8 cellular contexts compared by ENCODE assay signal in the genomic region with DNA sequence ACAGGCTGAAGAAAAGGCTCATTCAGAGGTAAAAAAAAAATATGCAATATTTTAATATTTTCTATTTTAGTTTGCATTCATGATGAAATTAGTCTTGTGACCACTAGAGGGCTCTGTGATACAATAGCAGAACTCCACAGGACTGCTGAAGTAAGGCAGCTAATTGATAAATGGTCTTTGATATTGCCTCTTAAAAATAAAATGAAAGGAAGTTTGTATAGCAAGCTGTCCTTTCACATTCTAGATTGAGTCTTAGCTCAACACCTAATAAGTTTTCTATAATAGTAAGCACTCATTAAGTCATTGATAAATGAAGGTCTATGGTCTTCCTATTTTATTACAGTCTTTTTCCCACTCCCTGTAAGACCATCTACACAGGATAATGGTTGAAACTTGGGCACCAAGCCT.
DNase-seq lines count a peak whose midpoint lies in the region; ATAC-seq, FAIRE-seq and TF ChIP-seq lines count a peak whose summit lies in the region.

No MANE protein-coding gene starts in this region.

- H2AFZ ChIP-seq in GM23338, result no peak overlapping the region

- H3K36me3 ChIP-seq in GM23338 (ENCODE audit: insufficient read depth) (no peaks in the 10 kb centered on the region), kidney (ENCODE audit: control insufficient read depth in 1 of 2, insufficient read depth in 2 of 2, low read length in 2 of 2) (no peaks in the 10 kb centered on the region)

- ATAC-seq in GM23338 (no peak), HG02610 (IDR thresholded peaks at IDR 0.05; ENCODE audit: unreplicated experiment) (no peak)

- no peak overlapping the region for H3K9ac ChIP-seq in kidney (ENCODE audit: low read length in 2 of 2)

- peaks cover 11% of the 10 kb centered on the region for H3K4me1 Mint-ChIP-seq in GM23338

- H3F3A ChIP-seq in GM23338 (replicated peaks; ENCODE audit: low read depth), result no peaks in the 10 kb centered on the region

- H3K4me1 ChIP-seq in GM23338 (ENCODE audit: insufficient read depth), result no peaks in the 10 kb centered on the region
- no peaks in the 10 kb centered on the region for H3K4me1 ChIP-seq in kidney (ENCODE audit: control insufficient read depth in 1 of 2, insufficient read depth in 1 of 2, low read depth in 1 of 2, low read length in 2 of 2)

- intact Hi-C loops in kidney (cut with DNase I), result no loop called here

- DNase-seq in EH (ENCODE audit: low read depth), result peak; percentile 51
- DNase-seq in GM23338 (ENCODE audit: low spot score), result peak; percentile 63
- peak; percentile 62 for DNase-seq in NCI-H1105 (lab: John Stamatoyannopoulos, UW)
- DNase-seq in kidney, result no peak
- no peak for DNase-seq in GDM1 (lab: John Stamatoyannopoulos, UW)
- no peak for DNase-seq in NK-92 treated with Interleukin-12 subunit alpha and Interleukin-12 subunit beta, amount 100 ng/mL, for 24 hours (lab: John Stamatoyannopoulos, UW)

- H3K9me2 ChIP-seq in GM23338 (ENCODE audit: insufficient read depth), result no peaks in the 10 kb centered on the region

- H3K4me3 Mint-ChIP-seq in GM23338, result no peak overlapping the region

- H3K4me2 ChIP-seq in GM23338, result no peak overlapping the region

- H3K4me3 ChIP-seq in GM23338 (no peak overlapping the region), WI38 (ENCODE audit: low read depth, low read length) (no peak overlapping the region), kidney (ENCODE audit: low read length in 2 of 2) (no peak overlapping the region)

- H3K79me2 ChIP-seq in GM23338 (replicated peaks; ENCODE audit: insufficient read depth), result no peaks in the 10 kb centered on the region

- no peaks in the 10 kb centered on the region for H3K27me3 Mint-ChIP-seq in GM23338 (ENCODE audit: insufficient read depth, low read depth, poor library complexity)

- H3K9me3 Mint-ChIP-seq in GM23338, result no peaks in the 10 kb centered on the region

- no peaks in the 10 kb centered on the region for H4K20me1 ChIP-seq in GM23338 (replicated peaks; ENCODE audit: insufficient read depth)

- H3K36me3 Mint-ChIP-seq in GM23338 (ENCODE audit: low read depth), result no peaks in the 10 kb centered on the region

- TF ChIP-seq CTCF in GM23338 (conservative IDR thresholded peaks at IDR 0.05; ENCODE audit: low read depth in 2 of 2) (peak; percentile 76 to 93), WI38 (IDR thresholded peaks at IDR 0.05; ENCODE audit: low read depth, low read length) (peak; percentile 48; the same call in 1 of the 2 replicates), kidney (IDR thresholded peaks at IDR 0.05; ENCODE audit: borderline replicate concordance, extremely low read depth, insufficient read depth) (peak; percentile 50)

- H3K27ac ChIP-seq in GM23338 (ENCODE audit: low read depth) (no peak overlapping the region), kidney (ENCODE audit: low read depth in 2 of 2, low read length in 2 of 2) (no peak overlapping the region)

- no peak overlapping the region for H3K27ac Mint-ChIP-seq in GM23338

- no peak for FAIRE-seq in kidney (lab: Jason Lieb, UNC)

- no peaks in the 10 kb centered on the region for H3K9me3 ChIP-seq in kidney (ENCODE audit: control insufficient read depth in 1 of 2, low read length in 2 of 2)

- H3K27me3 ChIP-seq in GM23338 (ENCODE audit: insufficient read depth), result no peaks in the 10 kb centered on the region

TF ChIP-seq in GM23338, 12 proteins besides CTCF, POLR2A, EP300 and RAD21 (continues in another document):
- TF ChIP-seq, protein P1, sequence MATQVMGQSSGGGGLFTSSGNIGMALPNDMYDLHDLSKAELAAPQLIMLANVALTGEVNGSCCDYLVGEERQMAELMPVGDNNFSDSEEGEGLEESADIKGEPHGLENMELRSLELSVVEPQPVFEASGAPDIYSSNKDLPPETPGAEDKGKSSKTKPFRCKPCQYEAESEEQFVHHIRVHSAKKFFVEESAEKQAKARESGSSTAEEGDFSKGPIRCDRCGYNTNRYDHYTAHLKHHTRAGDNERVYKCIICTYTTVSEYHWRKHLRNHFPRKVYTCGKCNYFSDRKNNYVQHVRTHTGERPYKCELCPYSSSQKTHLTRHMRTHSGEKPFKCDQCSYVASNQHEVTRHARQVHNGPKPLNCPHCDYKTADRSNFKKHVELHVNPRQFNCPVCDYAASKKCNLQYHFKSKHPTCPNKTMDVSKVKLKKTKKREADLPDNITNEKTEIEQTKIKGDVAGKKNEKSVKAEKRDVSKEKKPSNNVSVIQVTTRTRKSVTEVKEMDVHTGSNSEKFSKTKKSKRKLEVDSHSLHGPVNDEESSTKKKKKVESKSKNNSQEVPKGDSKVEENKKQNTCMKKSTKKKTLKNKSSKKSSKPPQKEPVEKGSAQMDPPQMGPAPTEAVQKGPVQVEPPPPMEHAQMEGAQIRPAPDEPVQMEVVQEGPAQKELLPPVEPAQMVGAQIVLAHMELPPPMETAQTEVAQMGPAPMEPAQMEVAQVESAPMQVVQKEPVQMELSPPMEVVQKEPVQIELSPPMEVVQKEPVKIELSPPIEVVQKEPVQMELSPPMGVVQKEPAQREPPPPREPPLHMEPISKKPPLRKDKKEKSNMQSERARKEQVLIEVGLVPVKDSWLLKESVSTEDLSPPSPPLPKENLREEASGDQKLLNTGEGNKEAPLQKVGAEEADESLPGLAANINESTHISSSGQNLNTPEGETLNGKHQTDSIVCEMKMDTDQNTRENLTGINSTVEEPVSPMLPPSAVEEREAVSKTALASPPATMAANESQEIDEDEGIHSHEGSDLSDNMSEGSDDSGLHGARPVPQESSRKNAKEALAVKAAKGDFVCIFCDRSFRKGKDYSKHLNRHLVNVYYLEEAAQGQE (IDR thresholded peaks at IDR 0.05; ENCODE audit: unreplicated experiment), result no peak
- TF ChIP-seq POLR2AphosphoS5 (IDR thresholded peaks at IDR 0.05; ENCODE audit: low read depth), result no peak
- TF ChIP-seq, protein P2, sequence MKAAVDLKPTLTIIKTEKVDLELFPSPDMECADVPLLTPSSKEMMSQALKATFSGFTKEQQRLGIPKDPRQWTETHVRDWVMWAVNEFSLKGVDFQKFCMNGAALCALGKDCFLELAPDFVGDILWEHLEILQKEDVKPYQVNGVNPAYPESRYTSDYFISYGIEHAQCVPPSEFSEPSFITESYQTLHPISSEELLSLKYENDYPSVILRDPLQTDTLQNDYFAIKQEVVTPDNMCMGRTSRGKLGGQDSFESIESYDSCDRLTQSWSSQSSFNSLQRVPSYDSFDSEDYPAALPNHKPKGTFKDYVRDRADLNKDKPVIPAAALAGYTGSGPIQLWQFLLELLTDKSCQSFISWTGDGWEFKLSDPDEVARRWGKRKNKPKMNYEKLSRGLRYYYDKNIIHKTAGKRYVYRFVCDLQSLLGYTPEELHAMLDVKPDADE (IDR thresholded peaks at IDR 0.05), result no peak
- no peak for TF ChIP-seq ZNF114 (CRISPR knock-in tag; IDR thresholded peaks at IDR 0.05)
- no peak for TF ChIP-seq ZNF331 (CRISPR knock-in tag; IDR thresholded peaks at IDR 0.05; ENCODE audit: low read depth)
- no peak for TF ChIP-seq EZH2phosphoT487 (IDR thresholded peaks at IDR 0.05; ENCODE audit: unreplicated experiment)

Comparison
In these comparisons a context has a peak if more than half of its experiments do, and no peak if none do; other contexts are left out.
1. DNase-seq: peak in EH (single experiment), GM23338 (single experiment) and NCI-H1105 (single experiment); none in kidney (single experiment), GDM1 (single experiment) and NK-92 treated with Interleukin-12 subunit alpha and Interleukin-12 subunit beta, amount 100 ng/mL, for 24 hours (single experiment).
2. Peak in every context shown above with its lines, with median percentiles within 50 percentile points of each other: CTCF ChIP-seq.